Comparison of ENCODE assay signal across 1 cellular context in genomic region chr19:45498411-45499195, GRCh38.
TF ChIP-seq lines count a peak whose summit lies in the region.

Gene PPM1N (plus strand): TSS chr19:45498443. CDS start chr19:45498473, 30 bp downstream.

TF ChIP-seq in K562, 482 proteins besides CTCF, POLR2A, EP300 and RAD21 (continued from another document):
- TF ChIP-seq ZKSCAN1 (IDR thresholded peaks at IDR 0.05; ENCODE audit: low read depth, low read length) (no peak), E2F6 (IDR thresholded peaks at IDR 0.05; ENCODE audit: borderline replicate concordance in 1 of 2, extremely low read depth in 1 of 2, insufficient read depth in 1 of 2, insufficient read length in 1 of 2, low read depth in 1 of 2, low read length in 1 of 2, poor library complexity in 1 of 2, severe bottlenecking in 1 of 2) (peak; percentile 33 to 73), MAZ (CRISPR knock-in tag; conservative IDR thresholded peaks at IDR 0.05 in 1 of 2, IDR thresholded peaks at IDR 0.05 in 1 of 2) (0 out of 4 replicates have a peak, but pooled peaks of 1 of the 2 experiments have one; percentile 23), ZFX (CRISPR knock-in tag; IDR thresholded peaks at IDR 0.05) (peak; percentile 42; the same call in 1 of the 2 replicates), FOXM1 (IDR thresholded peaks at IDR 0.05; ENCODE audit: low read depth) (no peak), FOXM1 (CRISPR knock-in tag; IDR thresholded peaks at IDR 0.05; ENCODE audit: low read depth) (0 out of 2 replicates have a peak, but pooled peaks have one; percentile 53), HNRNPL (IDR thresholded peaks at IDR 0.05; ENCODE audit: low read depth, low read length) (0 out of 2 replicates have a peak, but pooled peaks have one; percentile 44), NRF1 (conservative IDR thresholded peaks at IDR 0.05 in 1 of 2, IDR thresholded peaks at IDR 0.05 in 1 of 2) (peak; percentile 66 to 72), ETV1 (tag; conservative IDR thresholded peaks at IDR 0.05; ENCODE audit: low read depth) (no peak), ZBTB33 (CRISPR knock-in tag; IDR thresholded peaks at IDR 0.05) (peak; percentile 98), SAFB2 (IDR thresholded peaks at IDR 0.05; ENCODE audit: borderline replicate concordance, low read depth, low read length, severe bottlenecking) (no peak), ZBTB7A (IDR thresholded peaks at IDR 0.05; ENCODE audit: borderline replicate concordance, control insufficient read depth, low read depth, low read length) (peak; percentile 52; the same call in 1 of the 2 replicates), EGR1 (conservative IDR thresholded peaks at IDR 0.05) (0 out of 2 replicates have a peak, but pooled peaks have one; percentile 12), CREB5 (CRISPR knock-in tag; IDR thresholded peaks at IDR 0.05) (no peak), POLR2G (IDR thresholded peaks at IDR 0.05; ENCODE audit: low read depth, low read length) (peak; percentile 56; the same call in 1 of the 2 replicates), ETS1 (conservative IDR thresholded peaks at IDR 0.05; ENCODE audit: control insufficient read depth, low read depth, low read length) (0 out of 2 replicates have a peak, but pooled peaks have one; percentile 13)
